In genomic region chr3:35383216-35383615, GRCh38 we compare ENCODE assay signal across 17 cellular contexts.
"Had no signal": no experiment of that assay in that cellular context is flagged by ENCODE, and none has a peak within 500 bp of the region (broad histone marks: within the 10 kb centered on the region; RNA-seq: fewer than 3 reads in every experiment).

No MANE protein-coding gene starts in this region.

- H3K4me1 ChIP-seq: ascending aorta, gastrocnemius medialis, lower lobe of right lung, right atrium auricular region had no signal

- DNase-seq: activated CD4-positive, alpha-beta T cell treated with anti-CD3 and anti-CD28 coated beads, Interleukin-2, amount 50 U/mL, for 4 hours; activated CD4-positive, CD25-positive, alpha-beta regulatory T cell treated with anti-CD3 and anti-CD28 coated beads, Interleukin-2, amount 50 U/mL, for 72 hours; activated naive CD4-positive, alpha-beta T cell treated with anti-CD3 and anti-CD28 coated beads, Interleukin-2, amount 10 ng/mL, durations not matched to agents 7 days and 5 days; cortex of kidney; gastrocnemius medialis; left colon; lower lobe of right lung; nephron progenitor cell; occipital lobe; small intestine; stimulated activated CD4-positive, alpha-beta T cell treated with anti-CD3 and anti-CD28 coated beads, Interleukin-4, amount 100 ng/mL, for 24 hours; stimulated activated naive CD4-positive, alpha-beta T cell; trophoblast cell had no signal

- H3K27me3 Mint-ChIP-seq: activated naive CD4-positive, alpha-beta T cell treated with anti-CD3 and anti-CD28 coated beads, Interleukin-2, amount 10 ng/mL, durations not matched to agents 7 days and 5 days had no signal

- ATAC-seq: gastrocnemius medialis, left colon, lower lobe of right lung had no signal

- H3K4me3 Mint-ChIP-seq: activated naive CD4-positive, alpha-beta T cell treated with anti-CD3 and anti-CD28 coated beads, Interleukin-2, amount 10 ng/mL, durations not matched to agents 7 days and 5 days; mesothelial cell of epicardium; nephron progenitor cell had no signal

- H3K9me3 Mint-ChIP-seq: mesothelial cell of epicardium, nephron progenitor cell had no signal

- H3K27ac Mint-ChIP-seq: activated naive CD4-positive, alpha-beta T cell treated with anti-CD3 and anti-CD28 coated beads, Interleukin-2, amount 10 ng/mL, durations not matched to agents 7 days and 5 days; mesothelial cell of epicardium; nephron progenitor cell had no signal

- H3K27me3 ChIP-seq: ascending aorta, cardiac muscle cell, gastrocnemius medialis, right atrium auricular region had no signal

- H3K4me3 ChIP-seq: ascending aorta, cardiac muscle cell, gastrocnemius medialis, lower lobe of right lung, right atrium auricular region had no signal

- H3K27ac ChIP-seq: ascending aorta, cardiac muscle cell, gastrocnemius medialis, lower lobe of right lung, right atrium auricular region had no signal

- H3K9me3 ChIP-seq: ascending aorta, gastrocnemius medialis, lower lobe of right lung, right atrium auricular region had no signal

- H3K36me3 Mint-ChIP-seq: activated naive CD4-positive, alpha-beta T cell treated with anti-CD3 and anti-CD28 coated beads, Interleukin-2, amount 10 ng/mL, durations not matched to agents 7 days and 5 days; mesothelial cell of epicardium had no signal

- H3K4me1 Mint-ChIP-seq: activated naive CD4-positive, alpha-beta T cell treated with anti-CD3 and anti-CD28 coated beads, Interleukin-2, amount 10 ng/mL, durations not matched to agents 7 days and 5 days; mesothelial cell of epicardium had no signal

- H3K36me3 ChIP-seq: ascending aorta, cardiac muscle cell, gastrocnemius medialis, lower lobe of right lung, right atrium auricular region had no signal
